Comparison of ENCODE assay signal across 34 cellular contexts in the genomic region with DNA sequence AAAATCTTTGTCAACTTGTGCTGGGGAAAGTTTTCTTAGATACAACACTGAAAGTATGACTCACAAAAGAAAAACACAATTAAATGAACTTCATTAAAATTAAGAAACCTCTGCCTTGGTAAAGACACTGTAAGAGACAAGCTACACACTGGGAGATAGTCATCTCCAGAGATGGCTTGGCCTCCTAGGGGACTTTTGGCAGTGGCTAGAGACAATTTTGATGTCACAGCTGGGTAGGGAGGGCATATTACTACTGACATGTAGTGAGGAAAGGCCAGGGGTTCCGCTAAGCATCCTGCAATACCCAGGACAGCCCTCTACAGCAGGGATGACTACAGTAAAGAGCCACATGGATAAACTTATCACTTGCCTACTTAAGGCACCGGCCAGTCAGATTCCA. TPM values are rescaled to one million over a fixed set of nuclear protein-coding genes. Genes with fewer than 3 reads are reported as not detected.
DNase-seq lines count a peak whose midpoint lies in the region; ATAC-seq lines count a peak whose summit lies in the region.
"Had no signal": no experiment of that assay in that cellular context is flagged by ENCODE, and none has a peak within 500 bp of the region (broad histone marks: within the 10 kb centered on the region; RNA-seq: fewer than 3 reads in every experiment).

No MANE protein-coding gene starts in this region.

- no peaks in the 10 kb centered on the region for H3K36me3 ChIP-seq in HAP-1 (replicated peaks)
- H3K36me3 ChIP-seq: BLaER1, cardiac muscle cell, SJCRH30, spleen had no signal

- ATAC-seq in GM19025 (IDR thresholded peaks at IDR 0.05; ENCODE audit: low read depth, unreplicated experiment) (peak; percentile 55), HG03565 (IDR thresholded peaks at IDR 0.05; ENCODE audit: unreplicated experiment) (peak; percentile 47), GM21526 (IDR thresholded peaks at IDR 0.05; ENCODE audit: low FRiP score, unreplicated experiment) (no peak)
- ATAC-seq in stimulated activated naive B cell treated with anti-CD40 and anti-IgM and Interleukin-4, amounts not matched to agents 10 μg/mL and 1 μg/mL and 100 μg/mL, for 72 hours (replicated peaks): peak; percentile 62 to 81
- ATAC-seq: effector memory CD8-positive, alpha-beta T cell; left ventricle myocardium superior; right cardiac atrium; WTC11 had no signal

- H3K27me3 Mint-ChIP-seq in activated naive CD4-positive, alpha-beta T cell treated with anti-CD3 and anti-CD28 coated beads for 36 hours (ENCODE audit: low read depth): no peaks in the 10 kb centered on the region
- H3K27me3 Mint-ChIP-seq in activated naive CD4-positive, alpha-beta T cell treated with anti-CD3 and anti-CD28 coated beads, Interleukin-2, amount 10 ng/mL, durations not matched to agents 7 days and 5 days: peaks cover 24% of the 10 kb centered on the region
- peaks cover 4% of the 10 kb centered on the region in 2 donors for H3K27me3 Mint-ChIP-seq in stimulated activated naive B cell treated with anti-CD40 and anti-IgM and Interleukin-4, amounts not matched to agents 10 μg/mL and 1 μg/mL and 100 μg/mL, for 72 hours
- H3K27me3 Mint-ChIP-seq: effector memory CD8-positive, alpha-beta T cell had no signal

- DNase-seq in activated naive CD4-positive, alpha-beta T cell treated with anti-CD3 and anti-CD28 coated beads for 36 hours: no peak
- DNase-seq in activated naive CD4-positive, alpha-beta T cell treated with anti-CD3 and anti-CD28 coated beads, Interleukin-2, amount 10 ng/mL, durations not matched to agents 7 days and 5 days: no peak
- no peak for DNase-seq in stimulated activated naive B cell treated with anti-CD40 and anti-IgM and Interleukin-4, amounts not matched to agents 10 μg/mL and 1 μg/mL and 100 μg/mL, for 72 hours
- DNase-seq in NCI-H1436 (lab: John Stamatoyannopoulos, UW) (no peak), HAP-1 (ENCODE audit: low spot score in 2 of 2) (no peak)
- DNase-seq: activated T-cell treated with anti-CD3 and anti-CD28 coated beads, Interleukin-2, amount 50 U/mL, for 4 hours; aorta; cortex of kidney; DMS79; effector memory CD8-positive, alpha-beta T cell; GDM1; left ventricle myocardium superior; NCI-H1092 treated with DMSO at 0.1 percent for 48 hours; NCI-H2081; NCI-H226; NCI-H748 treated with DMSO at 0.1 percent for 48 hours; posterior cingulate gyrus; right cardiac atrium; SJCRH30; spleen; stimulated activated CD4-positive, alpha-beta T cell treated with anti-CD3 and anti-CD28 coated beads, Interleukin-2, amount 100 ng/mL, for 48 hours had no signal

- peaks cover 11% of the 10 kb centered on the region for H3K4me1 Mint-ChIP-seq in activated naive CD4-positive, alpha-beta T cell treated with anti-CD3 and anti-CD28 coated beads for 36 hours (ENCODE audit: low read depth)
- H3K4me1 Mint-ChIP-seq in activated naive CD4-positive, alpha-beta T cell treated with anti-CD3 and anti-CD28 coated beads, Interleukin-2, amount 10 ng/mL, durations not matched to agents 7 days and 5 days: peaks cover 13% of the 10 kb centered on the region
- H3K4me1 Mint-ChIP-seq in stimulated activated naive B cell treated with anti-CD40 and anti-IgM and Interleukin-4, amounts not matched to agents 10 μg/mL and 1 μg/mL and 100 μg/mL, for 72 hours: peaks cover 17 to 20% of the 10 kb centered on the region in 2 donors

- no peaks in the 10 kb centered on the region for H3K9me3 Mint-ChIP-seq in activated naive CD4-positive, alpha-beta T cell treated with anti-CD3 and anti-CD28 coated beads for 36 hours
- no peaks in the 10 kb centered on the region for H3K9me3 Mint-ChIP-seq in activated naive CD4-positive, alpha-beta T cell treated with anti-CD3 and anti-CD28 coated beads, Interleukin-2, amount 10 ng/mL, durations not matched to agents 7 days and 5 days
- no peaks in the 10 kb centered on the region for H3K9me3 Mint-ChIP-seq in stimulated activated naive B cell treated with anti-CD40 and anti-IgM and Interleukin-4, amounts not matched to agents 10 μg/mL and 1 μg/mL and 100 μg/mL, for 72 hours
- H3K9me3 Mint-ChIP-seq: activated naive CD4-positive, alpha-beta T cell treated with anti-CD3 and anti-CD28 coated beads, Interleukin-2, amount 50 U/mL, for 24 hours; activated T-cell treated with anti-CD3 and anti-CD28 coated beads, Interleukin-2, amount 50 U/mL, for 4 hours; effector memory CD8-positive, alpha-beta T cell; WTC11 had no signal

- intact Hi-C loops in activated naive CD4-positive, alpha-beta T cell treated with anti-CD3 and anti-CD28 coated beads for 36 hours (cut with micrococcal nuclease): no loop called here

- peaks cover 3% of the 10 kb centered on the region; the same call in 1 of the 2 replicates for H3K4me1 ChIP-seq in HAP-1
- H3K4me1 ChIP-seq: SJCRH30 had no signal

- peak overlapping the region; percentile 30 for H3K27ac Mint-ChIP-seq in activated naive CD4-positive, alpha-beta T cell treated with anti-CD3 and anti-CD28 coated beads for 36 hours
- H3K27ac Mint-ChIP-seq in activated naive CD4-positive, alpha-beta T cell treated with anti-CD3 and anti-CD28 coated beads, Interleukin-2, amount 10 ng/mL, durations not matched to agents 7 days and 5 days: no peak overlapping the region
- H3K27ac Mint-ChIP-seq in stimulated activated naive B cell treated with anti-CD40 and anti-IgM and Interleukin-4, amounts not matched to agents 10 μg/mL and 1 μg/mL and 100 μg/mL, for 72 hours: no peak overlapping the region
- H3K27ac Mint-ChIP-seq: activated naive CD4-positive, alpha-beta T cell treated with anti-CD3 and anti-CD28 coated beads, Interleukin-2, amount 50 U/mL, for 24 hours; effector memory CD8-positive, alpha-beta T cell; WTC11 had no signal

- no peak overlapping the region for H3K4me3 ChIP-seq in HAP-1
- H3K4me3 ChIP-seq: BLaER1, cardiac muscle cell, SJCRH30, spleen had no signal

- H3K4me3 Mint-ChIP-seq in activated naive CD4-positive, alpha-beta T cell treated with anti-CD3 and anti-CD28 coated beads for 36 hours: no peak overlapping the region
- H3K4me3 Mint-ChIP-seq in activated naive CD4-positive, alpha-beta T cell treated with anti-CD3 and anti-CD28 coated beads, Interleukin-2, amount 10 ng/mL, durations not matched to agents 7 days and 5 days: no peak overlapping the region
- H3K4me3 Mint-ChIP-seq in stimulated activated naive B cell treated with anti-CD40 and anti-IgM and Interleukin-4, amounts not matched to agents 10 μg/mL and 1 μg/mL and 100 μg/mL, for 72 hours: no peak overlapping the region
- H3K4me3 Mint-ChIP-seq: activated naive CD4-positive, alpha-beta T cell treated with anti-CD3 and anti-CD28 coated beads, Interleukin-2, amount 50 U/mL, for 24 hours; activated T-cell treated with anti-CD3 and anti-CD28 coated beads, Interleukin-2, amount 50 U/mL, for 4 hours; effector memory CD8-positive, alpha-beta T cell; WTC11 had no signal

- in situ Hi-C loops in HAP-1 (cut with MboI; ENCODE audit: low sequenced_read_pairs): no loop called here

- CTCF ChIA-PET in activated naive CD4-positive, alpha-beta T cell treated with anti-CD3 and anti-CD28 coated beads for 36 hours (lab: Charles Lee): interaction anchor here (1.2 to 1.3 kb wide), 2 partner anchors 13 to 18 kb away, joined by 4 read pairs; no protein-coding TSS in a partner anchor
- CTCF ChIA-PET in activated naive CD4-positive, alpha-beta T cell treated with anti-CD3 and anti-CD28 coated beads, Interleukin-2, amount 10 ng/mL, durations not matched to agents 7 days and 5 days (lab: Charles Lee): interaction anchor here (1.3 to 2.7 kb wide), 4 partner anchors 11 to 198 kb away, joined by 3 to 6 read pairs (median 4); no protein-coding TSS in a partner anchor

- H3K36me3 Mint-ChIP-seq in activated naive CD4-positive, alpha-beta T cell treated with anti-CD3 and anti-CD28 coated beads for 36 hours (ENCODE audit: low read depth): no peaks in the 10 kb centered on the region
- H3K36me3 Mint-ChIP-seq in activated naive CD4-positive, alpha-beta T cell treated with anti-CD3 and anti-CD28 coated beads, Interleukin-2, amount 10 ng/mL, durations not matched to agents 7 days and 5 days: no peaks in the 10 kb centered on the region
- no peaks in the 10 kb centered on the region for H3K36me3 Mint-ChIP-seq in stimulated activated naive B cell treated with anti-CD40 and anti-IgM and Interleukin-4, amounts not matched to agents 10 μg/mL and 1 μg/mL and 100 μg/mL, for 72 hours
- H3K36me3 Mint-ChIP-seq: activated naive CD4-positive, alpha-beta T cell treated with anti-CD3 and anti-CD28 coated beads, Interleukin-2, amount 50 U/mL, for 24 hours; WTC11 had no signal

- H3K9me3 ChIP-seq in HAP-1: no peaks in the 10 kb centered on the region
- H3K9me3 ChIP-seq: SJCRH30, spleen had no signal

- H3K27me3 ChIP-seq in HAP-1 (ENCODE audit: low read depth): peaks cover 9% of the 10 kb centered on the region
- H3K27me3 ChIP-seq: BLaER1, cardiac muscle cell, SJCRH30 had no signal

RNA-seq across cellular contexts. Expression of a gene that starts 8.7 kb away (rescaled TPM):
- total RNA-seq in activated naive CD4-positive, alpha-beta T cell treated with anti-CD3 and anti-CD28 coated beads for 36 hours: under 1 TPM in 1 of 2 experiments, not detected in 1; 0.19 TPM

RNA-seq across cellular contexts. Expression of a gene that starts 12.9 kb away (rescaled TPM):
- total RNA-seq in activated naive CD4-positive, alpha-beta T cell treated with anti-CD3 and anti-CD28 coated beads for 36 hours: under 1 TPM; 0.27 to 0.38 TPM

RNA-seq across cellular contexts. Expression of a gene that starts 34.2 kb away (rescaled TPM):
- not detected for total RNA-seq in activated naive CD4-positive, alpha-beta T cell treated with anti-CD3 and anti-CD28 coated beads for 36 hours
- total RNA-seq: activated T-cell treated with anti-CD3 and anti-CD28 coated beads, Interleukin-2, amount 50 U/mL, for 4 hours; aorta; cardiac muscle cell; fibroblast of villous mesenchyme; left ventricle myocardium superior; mesenteric fat pad; myocyte; right cardiac atrium; RPMI7951; SJCRH30; temporal lobe; urinary bladder; WTC11 had no signal
